Comparison of ENCODE assay signal across 23 cellular contexts in the genomic region with DNA sequence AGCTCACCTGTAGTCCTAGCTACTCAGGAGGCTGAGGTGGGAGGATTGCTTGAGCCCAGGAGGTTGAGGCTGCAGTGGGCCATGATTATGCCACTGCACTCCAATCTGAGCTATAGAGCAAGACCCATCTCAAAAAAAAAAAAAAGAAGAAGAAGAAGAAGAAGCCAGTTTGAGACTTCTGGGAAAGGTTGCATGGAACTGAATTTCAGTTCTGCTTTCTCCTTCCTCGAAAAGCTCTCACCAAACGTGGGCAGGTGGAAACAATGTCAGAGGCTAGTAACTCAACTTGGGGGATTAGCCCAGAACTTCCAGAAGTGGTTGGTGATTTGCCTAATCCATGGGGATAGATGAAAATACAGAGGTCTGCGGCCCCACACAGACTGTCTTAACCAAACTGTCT. TPM values are rescaled to one million over a fixed set of nuclear protein-coding genes. Genes with fewer than 3 reads are reported as not detected.
"Had no signal": no experiment of that assay in that cellular context is flagged by ENCODE, and none has a peak within 500 bp of the region (broad histone marks: within the 10 kb centered on the region; RNA-seq: fewer than 3 reads in every experiment).

No MANE protein-coding gene starts in this region.

- H3K4me1 Mint-ChIP-seq: activated naive CD4-positive, alpha-beta T cell treated with anti-CD3 and anti-CD28 coated beads, Interleukin-2, amount 50 U/mL, for 24 hours; central memory CD8-positive, alpha-beta T cell had no signal

- H3K4me3 ChIP-seq: esophagus squamous epithelium, prostate gland, right lobe of liver, smooth muscle cell, transverse colon had no signal

- H3K27me3 Mint-ChIP-seq: activated CD4-positive, alpha-beta T cell treated with anti-CD3 and anti-CD28 coated beads for 36 hours; activated CD8-positive, alpha-beta T cell treated with anti-CD3 and anti-CD28 coated beads for 36 hours; activated naive CD4-positive, alpha-beta T cell treated with anti-CD3 and anti-CD28 coated beads, Interleukin-2, amount 50 U/mL, for 24 hours; central memory CD8-positive, alpha-beta T cell had no signal

- H3K9me3 Mint-ChIP-seq: activated CD8-positive, alpha-beta T cell treated with anti-CD3 and anti-CD28 coated beads for 36 hours; activated naive CD4-positive, alpha-beta T cell treated with anti-CD3 and anti-CD28 coated beads, Interleukin-2, amount 50 U/mL, for 24 hours; central memory CD8-positive, alpha-beta T cell had no signal

- H3K36me3 ChIP-seq: brain microvascular endothelial cell, esophagus squamous epithelium, prostate gland, right lobe of liver, WERI-Rb-1 had no signal

- H3K27ac ChIP-seq: brain microvascular endothelial cell, esophagus squamous epithelium, prostate gland, right lobe of liver, transverse colon, WERI-Rb-1 had no signal

- DNase-seq: activated CD4-positive, alpha-beta T cell treated with anti-CD3 and anti-CD28 coated beads for 36 hours; activated CD8-positive, alpha-beta T cell treated with anti-CD3 and anti-CD28 coated beads for 36 hours; activated effector memory CD4-positive, alpha-beta T cell treated with anti-CD3 and anti-CD28 coated beads, Interleukin-2, amount 50 U/mL, for 16 hours; activated T-cell treated with anti-CD3 and anti-CD28 coated beads, Interleukin-2, amount 50 U/mL, for 48 hours; brain microvascular endothelial cell; cortex of kidney; effector CD8-positive, alpha-beta T cell; esophagus squamous epithelium; hippocampal formation; left ventricle myocardium superior; right lobe of liver; stimulated activated CD4-positive, alpha-beta T cell treated with anti-CD3 and anti-CD28 coated beads, Interleukin-4, amount 100 ng/mL, for 4 hours; stimulated activated CD8-positive, alpha-beta memory T cell treated with anti-CD3 and anti-CD28 coated beads, Interleukin-4, amount 100 ng/mL, for 48 hours; stimulated activated naive CD8-positive, alpha-beta T cell treated with anti-CD3 and anti-CD28 coated beads, Interleukin-15, Interleukin-2, amounts not matched to agents 100 U/mL and 50 U/mL, for 24 hours; T-helper 1 cell; T1000; transverse colon; WERI-Rb-1 had no signal

- H3K4me1 ChIP-seq: prostate gland had no signal

- ATAC-seq: activated CD4-positive, alpha-beta T cell treated with anti-CD3 and anti-CD28 coated beads for 36 hours; activated CD8-positive, alpha-beta T cell treated with anti-CD3 and anti-CD28 coated beads for 36 hours; left ventricle myocardium superior; stimulated activated naive CD8-positive, alpha-beta T cell treated with anti-CD3 and anti-CD28 coated beads, Interleukin-15, Interleukin-2, amounts not matched to agents 100 U/mL and 50 U/mL, for 24 hours had no signal

- H3K9me3 ChIP-seq: esophagus squamous epithelium, prostate gland, right lobe of liver, transverse colon had no signal

- H3K4me3 Mint-ChIP-seq: activated CD4-positive, alpha-beta T cell treated with anti-CD3 and anti-CD28 coated beads for 36 hours; activated CD8-positive, alpha-beta T cell treated with anti-CD3 and anti-CD28 coated beads for 36 hours; activated naive CD4-positive, alpha-beta T cell treated with anti-CD3 and anti-CD28 coated beads, Interleukin-2, amount 50 U/mL, for 24 hours; central memory CD8-positive, alpha-beta T cell had no signal

- H3K27ac Mint-ChIP-seq: activated CD4-positive, alpha-beta T cell treated with anti-CD3 and anti-CD28 coated beads for 36 hours; activated CD8-positive, alpha-beta T cell treated with anti-CD3 and anti-CD28 coated beads for 36 hours; activated naive CD4-positive, alpha-beta T cell treated with anti-CD3 and anti-CD28 coated beads, Interleukin-2, amount 50 U/mL, for 24 hours had no signal

- H3K4me2 ChIP-seq: smooth muscle cell had no signal

- H3K27me3 ChIP-seq: brain microvascular endothelial cell, esophagus squamous epithelium, right lobe of liver, transverse colon had no signal

RNA-seq across cellular contexts. Expression of a gene that starts 18.7 kb away (rescaled TPM):
- polyA plus RNA-seq: neural cell had no signal
